ENCODE assay signal across 8 cellular contexts in the genomic region with DNA sequence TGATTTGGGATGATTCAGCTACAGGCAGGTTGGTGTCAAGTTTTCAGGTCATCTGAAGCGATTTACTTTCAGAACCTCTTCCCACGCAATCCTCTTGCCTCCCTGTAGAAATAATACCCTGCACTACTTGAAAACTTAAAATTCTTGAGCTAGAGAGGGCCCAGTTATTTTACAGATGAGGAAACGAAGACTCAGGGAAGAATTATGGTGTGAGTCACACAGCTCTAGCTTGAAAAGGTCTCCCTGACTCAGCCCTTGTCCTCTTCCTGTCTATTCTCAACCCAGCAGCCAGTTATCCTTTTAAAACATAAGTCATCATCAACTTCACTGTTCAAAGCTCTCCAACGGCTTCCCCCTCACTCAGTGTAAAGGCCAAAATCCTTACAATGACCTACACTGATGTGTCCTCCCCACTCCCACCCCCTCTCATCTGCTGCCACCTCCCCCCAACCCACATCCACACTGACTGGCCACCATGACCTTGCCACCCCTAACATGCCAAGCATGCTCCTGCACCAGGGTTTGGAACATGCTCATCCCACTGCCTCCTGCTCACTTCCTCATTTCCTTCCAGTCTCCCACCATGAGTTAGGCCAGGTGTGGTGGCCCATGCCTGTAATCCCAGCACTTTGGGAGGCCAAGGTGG. TPM values are rescaled to one million over a fixed set of nuclear protein-coding genes. Genes with fewer than 3 reads are reported as not detected.
A peak's percentile ranks its signal among the peaks of the same experiment; 100 is the strongest.
DNase-seq lines count a peak whose midpoint lies in the region; ATAC-seq and TF ChIP-seq lines count a peak whose summit lies in the region.

No MANE protein-coding gene starts in this region.

- no peaks in the 10 kb centered on the region for H3K27me3 ChIP-seq in adrenal gland
- no peaks in the 10 kb centered on the region for H3K27me3 ChIP-seq in right lobe of liver

- peak; percentile 81 for DNase-seq in Caki2 (ENCODE audit: low read depth)
- peak; percentile 95 for DNase-seq in HS-5 (ENCODE audit: low read depth)
- peak in 5 of 7 donors; percentile 40 to 62 (median 58) for DNase-seq in adrenal gland
- DNase-seq in right lobe of liver, result no peak
- DNase-seq in activated CD8-positive, alpha-beta memory T cell treated with anti-CD3 and anti-CD28 coated beads, Interleukin-2, amount 50 U/mL, for 4 hours, result no peak
- no peak for DNase-seq in activated CD8-positive, alpha-beta memory T cell treated with anti-CD3 and anti-CD28 coated beads for 24 hours
- DNase-seq in NCI-H526 treated with DMSO at 0.1 percent for 48 hours (lab: John Stamatoyannopoulos, UW), result no peak
- no peak for DNase-seq in iPS-NIHi7 (ENCODE audit: extremely low spot score)

- 21 to 44% (median 23%) methylated on average over 4 of the region's 4 CpGs for WGBS in adrenal gland, 4 donors
- 34% methylated on average over 4 of the region's 4 CpGs for WGBS in right lobe of liver (ENCODE audit: insufficient coverage, low coverage, low lambda C conversion rate, missing lambda C conversion rate)

- no peaks in the 10 kb centered on the region for H3K9me3 ChIP-seq in adrenal gland (replicated peaks in 1 of 3)
- H3K9me3 ChIP-seq in right lobe of liver, result no peaks in the 10 kb centered on the region

- H3K4me1 ChIP-seq in adrenal gland (replicated peaks in 1 of 2) (peaks cover 31 to 55% of the 10 kb centered on the region in 2 donors), right lobe of liver (peaks cover 0 to 22% (median 11%) of the 10 kb centered on the region in 4 donors)

- peak; percentile 4 to 57 (median 24) for ATAC-seq in right lobe of liver

- intact Hi-C loops in adrenal gland (cut with DNase I) (no loop called here), right lobe of liver (cut with DNase I) (no loop called here)

- in situ Hi-C loops in Caki2 (cut with HindIII; ENCODE audit: low pct_unique_long_range_greater_than_20kb, low sequenced_read_pairs), result no loop called here

- H3K4me3 ChIP-seq in adrenal gland (no peak overlapping the region), right lobe of liver (no peak overlapping the region)

- TF ChIP-seq CTCF in adrenal gland (IDR thresholded peaks at IDR 0.05) (no peak), right lobe of liver (IDR thresholded peaks at IDR 0.05) (no peak)

- TF ChIP-seq POLR2A in adrenal gland (IDR thresholded peaks at IDR 0.05) (no peak), right lobe of liver (IDR thresholded peaks at IDR 0.05) (no peak)

- H3K27ac ChIP-seq in adrenal gland (peak overlapping the region in 4 of 5 donors; percentile 9 to 83 (median 58)), right lobe of liver (peak overlapping the region; percentile 3 to 63 (median 32))

- H3K36me3 ChIP-seq in adrenal gland (replicated peaks in 1 of 2) (no peaks in the 10 kb centered on the region), right lobe of liver (no peaks in the 10 kb centered on the region)

RNA-seq across cellular contexts. Expression of a gene that starts 3.4 kb away (rescaled TPM):
- total RNA-seq in Caki2 (2014; rRNA removed; shearing (Covaris generic); ENCODE audit: low replicate concordance), result 6.0 and 6.2 TPM in 2 replicates
- 10 to 100 TPM in 7 of 8 donors, 1 to 10 TPM in 1; 8.9 to 17.9 (median 12.5) TPM for total RNA-seq in adrenal gland
- 10 to 100 TPM in 1 of 3 donors, 1 to 10 TPM in 2; 5.7 to 13.6 (median 9.5) TPM for polyA plus RNA-seq in adrenal gland
- total RNA-seq in right lobe of liver, result 10 to 100 TPM in 3 of 6 experiments, 1 to 10 TPM in 3; 7.9 to 12.7 (median 9.9) TPM

Comparison
In these comparisons a context has a peak if more than half of its experiments do, and no peak if none do; other contexts are left out.
1. DNase-seq: peak in Caki2 (single experiment), HS-5 (single experiment) and adrenal gland (5 of 7); none in right lobe of liver (0 of 3), activated CD8-positive, alpha-beta memory T cell treated with anti-CD3 and anti-CD28 coated beads, Interleukin-2, amount 50 U/mL, for 4 hours (single experiment), activated CD8-positive, alpha-beta memory T cell treated with anti-CD3 and anti-CD28 coated beads for 24 hours (single experiment), NCI-H526 treated with DMSO at 0.1 percent for 48 hours (single experiment) and iPS-NIHi7 (single experiment).